In the genomic region with DNA sequence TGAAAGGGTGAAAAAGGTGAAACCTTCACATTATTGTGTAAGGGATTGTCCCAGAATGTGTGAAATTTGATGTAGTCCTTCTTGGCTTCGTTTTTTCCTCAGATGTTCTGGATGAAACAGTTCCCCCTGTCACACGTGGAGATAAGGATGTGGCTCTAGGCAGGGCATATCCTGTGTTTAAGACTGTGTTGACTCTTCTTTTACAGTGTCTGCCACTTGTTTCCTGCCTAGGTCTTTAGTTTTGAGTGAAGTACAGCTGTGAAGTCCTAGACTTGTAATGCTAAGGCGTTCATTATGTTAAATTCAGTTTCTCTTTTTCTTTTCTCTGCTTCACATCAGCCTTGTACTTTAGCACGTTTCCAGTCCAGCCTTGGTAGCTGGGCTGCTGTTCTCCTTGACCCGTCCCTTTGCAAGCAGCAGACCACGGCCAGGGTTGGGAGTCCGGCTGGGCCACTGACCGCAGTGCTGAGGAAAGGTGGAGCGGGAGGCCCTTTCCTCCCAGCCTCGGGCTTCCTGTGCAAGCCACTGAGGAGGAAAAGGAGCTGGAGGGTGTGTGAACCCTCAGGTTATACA, we compare ENCODE assay signal across 9 cellular contexts. TPM values are rescaled to one million over a fixed set of nuclear protein-coding genes. Genes with fewer than 3 reads are reported as not detected.
DNase-seq lines count a peak whose midpoint lies in the region; ATAC-seq, FAIRE-seq and TF ChIP-seq lines count a peak whose summit lies in the region.
"Had no signal": no experiment of that assay in that cellular context is flagged by ENCODE, and none has a peak within 500 bp of the region (broad histone marks: within the 10 kb centered on the region; RNA-seq: fewer than 3 reads in every experiment).

No MANE protein-coding gene starts in this region.

- FAIRE-seq in D721Med (lab: Jason Lieb, UNC): no peak
- FAIRE-seq: TTC549 had no signal

- H3K4me3 Mint-ChIP-seq in activated B cell treated with CpG ODN at 0.5 μM for 24 hours (peak overlapping the region; percentile 80), glutamatergic neuron (ENCODE audit: unreplicated experiment) (no peak overlapping the region)

- peak overlapping the region; percentile 42 for H3K4me2 ChIP-seq in smooth muscle cell

- POLR2A ChIA-PET in activated B cell treated with CpG ODN at 0.5 μM for 24 hours (lab: Charles Lee): interaction anchor here (0.6 to 3.6 kb wide), 10 partner anchors 10 to 216 kb away, joined by 3 to 40 read pairs (median 5); a partner anchor contains a TSS

- TF ChIP-seq CTCF in activated B cell treated with CpG ODN at 0.5 μM for 24 hours (IDR thresholded peaks at IDR 0.05): no peak
- TF ChIP-seq CTCF in glutamatergic neuron (IDR thresholded peaks at IDR 0.05; ENCODE audit: partially characterized antibody, unreplicated experiment): no peak
- no peak for TF ChIP-seq CTCF in smooth muscle cell (IDR thresholded peaks at IDR 0.05; ENCODE audit: borderline replicate concordance, insufficient read depth, poor library complexity, severe bottlenecking)
- TF ChIP-seq CTCF in D721Med (IDR thresholded peaks at IDR 0.05; ENCODE audit: insufficient read depth, missing control alignments): no peak

- peak; percentile 70 for ATAC-seq in GM21367 (IDR thresholded peaks at IDR 0.05; ENCODE audit: unreplicated experiment)
- ATAC-seq in HG03571 (IDR thresholded peaks at IDR 0.05; ENCODE audit: unreplicated experiment): peak; percentile 77
- ATAC-seq in activated B cell treated with CpG ODN at 0.5 μM for 24 hours (ENCODE audit: low read depth): peak; percentile 67

- intact Hi-C loops in activated B cell treated with CpG ODN at 0.5 μM for 24 hours (cut with micrococcal nuclease): loop anchor here (1.0 to 2.0 kb wide), 2 partner anchors 8 to 59 kb away; a partner anchor contains a TSS

- no peaks in the 10 kb centered on the region for H3K9me3 ChIP-seq in smooth muscle cell (replicated peaks; ENCODE audit: low read depth)

- H2AFZ ChIP-seq in smooth muscle cell (ENCODE audit: low read depth): no peak overlapping the region

- no peaks in the 10 kb centered on the region for H4K20me1 ChIP-seq in smooth muscle cell (ENCODE audit: low read depth)

- H3K4me1 Mint-ChIP-seq in activated B cell treated with CpG ODN at 0.5 μM for 24 hours (peaks cover 97% of the 10 kb centered on the region), glutamatergic neuron (ENCODE audit: low read depth, unreplicated experiment) (peaks cover 50% of the 10 kb centered on the region)

- H3K9me3 Mint-ChIP-seq in activated B cell treated with CpG ODN at 0.5 μM for 24 hours (no peaks in the 10 kb centered on the region), glutamatergic neuron (ENCODE audit: unreplicated experiment) (peaks cover 3% of the 10 kb centered on the region)

- no peaks in the 10 kb centered on the region for H3K36me3 ChIP-seq in smooth muscle cell (ENCODE audit: low read depth)

- no peak overlapping the region for H3K9ac ChIP-seq in smooth muscle cell (ENCODE audit: low read depth)

- H3K27me3 ChIP-seq in smooth muscle cell (ENCODE audit: low read depth): no peaks in the 10 kb centered on the region

- H3K27ac Mint-ChIP-seq in activated B cell treated with CpG ODN at 0.5 μM for 24 hours: peak overlapping the region; percentile 84
- no peak overlapping the region for H3K27ac Mint-ChIP-seq in glutamatergic neuron (ENCODE audit: unreplicated experiment)

- H3K4me1 ChIP-seq in smooth muscle cell (ENCODE audit: low read depth): peaks cover 20% of the 10 kb centered on the region

- no peaks in the 10 kb centered on the region for H3K27me3 Mint-ChIP-seq in activated B cell treated with CpG ODN at 0.5 μM for 24 hours
- H3K27me3 Mint-ChIP-seq in glutamatergic neuron (ENCODE audit: unreplicated experiment): peaks cover 4% of the 10 kb centered on the region

- no peaks in the 10 kb centered on the region for H3F3A ChIP-seq in smooth muscle cell (ENCODE audit: low read depth)

- peak; percentile 87 for DNase-seq in GF-D8 (lab: John Stamatoyannopoulos, UW)
- DNase-seq in activated B cell treated with CpG ODN at 0.5 μM for 24 hours: no peak
- DNase-seq in glutamatergic neuron: peak; percentile 34
- no peak for DNase-seq in smooth muscle cell (lab: John Stamatoyannopoulos, UW; ENCODE audit: unreplicated experiment)
- DNase-seq in NCI-H1417 treated with DMSO at 0.1 percent for 48 hours (lab: John Stamatoyannopoulos, UW): no peak
- DNase-seq in D721Med (ENCODE audit: insufficient read length, low spot score): no peak

- H3K27ac ChIP-seq in smooth muscle cell (ENCODE audit: low read depth): no peak overlapping the region

- CTCF ChIA-PET in activated B cell treated with CpG ODN at 0.5 μM for 24 hours (lab: Charles Lee): interaction anchor here (0.6 to 1.7 kb wide), 6 partner anchors 8 to 232 kb away, joined by 3 to 7 read pairs (median 4); no protein-coding TSS in a partner anchor

- peaks cover 13% of the 10 kb centered on the region for H3K79me2 ChIP-seq in smooth muscle cell (ENCODE audit: low read depth)

- no peak overlapping the region for H3K4me3 ChIP-seq in smooth muscle cell

- peaks cover 11% of the 10 kb centered on the region for H3K36me3 Mint-ChIP-seq in activated B cell treated with CpG ODN at 0.5 μM for 24 hours (ENCODE audit: low read depth)
- H3K36me3 Mint-ChIP-seq in glutamatergic neuron (ENCODE audit: unreplicated experiment): no peaks in the 10 kb centered on the region

- 35% methylated on average over 10 of the region's 10 CpGs for WGBS in smooth muscle cell (ENCODE audit: low lambda C conversion rate)

RNA-seq across cellular contexts. Expression of a gene that starts 59.1 kb away (rescaled TPM):
- total RNA-seq in activated B cell treated with CpG ODN at 0.5 μM for 24 hours (90.9 and 95.7 TPM in 2 replicates), glutamatergic neuron (ENCODE audit: unreplicated experiment) (28.2 TPM), smooth muscle cell (5.0 and 5.6 TPM in 2 replicates)
- polyA plus RNA-seq in smooth muscle cell: 1.2 and 1.4 TPM in 2 replicates

Comparison
In these comparisons a context has a peak if more than half of its experiments do, and no peak if none do; other contexts are left out.
1. DNase-seq: peak in GF-D8 (single experiment) and glutamatergic neuron (single experiment); none in activated B cell treated with CpG ODN at 0.5 μM for 24 hours (single experiment), smooth muscle cell (single experiment), NCI-H1417 treated with DMSO at 0.1 percent for 48 hours (single experiment) and D721Med (single experiment).
2. Peak in every context shown above with its lines, with median percentiles within 50 percentile points of each other: ATAC-seq.